ENCODE assay signal across 4 cellular contexts in the genomic region with DNA sequence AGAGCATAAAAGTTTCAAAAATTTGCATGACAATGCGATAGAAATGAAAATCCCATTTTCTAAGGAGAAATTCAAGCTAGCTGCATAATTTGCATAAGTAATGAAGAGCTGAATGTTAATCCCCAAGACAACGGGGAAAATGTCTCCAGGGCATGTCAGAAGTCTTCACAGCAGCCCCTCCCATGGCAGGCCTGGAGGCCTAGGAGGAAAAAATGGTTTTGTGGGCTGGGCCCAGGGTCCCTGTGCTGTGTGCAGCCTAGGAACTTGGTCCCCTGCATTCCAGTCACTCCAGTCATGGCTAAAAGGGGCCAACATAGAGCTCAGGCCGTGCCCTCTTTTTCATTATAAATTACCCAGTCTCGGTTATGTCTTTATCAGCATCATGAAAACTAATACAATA.
DNase-seq lines count a peak whose midpoint lies in the region; ATAC-seq, FAIRE-seq and TF ChIP-seq lines count a peak whose summit lies in the region.
"Not testable (repeated sequence)": the region's sequence is repeated elsewhere in the genome, so short reads cannot be mapped to it uniquely, and the experiment has no call there.

No MANE protein-coding gene starts in this region.

- peaks cover 22% of the 10 kb centered on the region for H3K9me3 ChIP-seq in A549
- not testable (repeated sequence) for H3K9me3 ChIP-seq in HEK293 (ENCODE audit: control insufficient read depth, insufficient read depth, low read depth, low read length); K562 (replicated peaks; ENCODE audit: control insufficient read depth, insufficient read depth, low read depth, low read length)

- H3K27me3 ChIP-seq in K562 (ENCODE audit: control insufficient read depth in 2 of 2, insufficient read depth in 2 of 2, low read length in 2 of 2), result not testable (repeated sequence)

- H3K4me3 ChIP-seq in A549; HEK293 (ENCODE audit: low read depth, low read length); K562: not testable (repeated sequence)

- 22% methylated on average over 4 of the region's 4 CpGs for WGBS in A549 (ENCODE audit: missing lambda C conversion rate)
- WGBS in K562 (ENCODE audit: insufficient coverage, low coverage, missing lambda C conversion rate), result 0% methylated on average over 4 of the region's 4 CpGs

- not testable (repeated sequence) for TF ChIP-seq EP300 in A549 (IDR thresholded peaks at IDR 0.05); K562 (IDR thresholded peaks at IDR 0.05; ENCODE audit: low read length)

- not testable (repeated sequence) for TF ChIP-seq CTCF in A549 (IDR thresholded peaks at IDR 0.05); HEK293 (tag by site-specific recombination; IDR thresholded peaks at IDR 0.05); K562 (IDR thresholded peaks at IDR 0.05 in 2 of 3, conservative IDR thresholded peaks at IDR 0.05 in 1 of 3; ENCODE audit: insufficient read depth in 2 of 3, low read depth in 1 of 3, low read length in 3 of 3)

- H4K20me1 ChIP-seq in K562 (replicated peaks; ENCODE audit: control insufficient read depth, insufficient read depth, low read length), result not testable (repeated sequence)

- not testable (repeated sequence) for H3K9me1 ChIP-seq in K562 (ENCODE audit: control insufficient read depth, insufficient read depth, low read length)

- not testable (repeated sequence) for TF ChIP-seq RAD21 in A549 (conservative IDR thresholded peaks at IDR 0.05 in 1 of 2, IDR thresholded peaks at IDR 0.05 in 1 of 2); K562 (CRISPR knock-in tag; conservative IDR thresholded peaks at IDR 0.05 in 1 of 2, IDR thresholded peaks at IDR 0.05 in 1 of 2)

- TF ChIP-seq POLR2A in A549 (IDR thresholded peaks at IDR 0.05; ENCODE audit: low read length); K562 (conservative IDR thresholded peaks at IDR 0.05): not testable (repeated sequence)

- not testable (repeated sequence) for H3K4me2 ChIP-seq in A549; K562 (ENCODE audit: insufficient read depth, low read length)

- H3K79me2 ChIP-seq in K562 (ENCODE audit: control insufficient read depth, insufficient read depth, low read length), result not testable (repeated sequence)

- not testable (repeated sequence) for H3K27ac ChIP-seq in A549; HEK293 (ENCODE audit: extremely low read depth, low read depth, low read length); K562 (ENCODE audit: extremely low read depth, low read depth, low read length)

- not testable (repeated sequence) for FAIRE-seq in A549 (lab: Jason Lieb, UNC); K562 (lab: Jason Lieb, UNC)

- not testable (repeated sequence) for H3K36me3 ChIP-seq in HEK293 (ENCODE audit: control insufficient read depth in 2 of 2, insufficient read depth in 1 of 2, low read length in 2 of 2); K562 (ENCODE audit: control insufficient read depth, insufficient read depth, low read length)

- in situ Hi-C loops in K562 (cut with MboI), result not testable (repeated sequence)

- H3K4me1 ChIP-seq in A549; HEK293 (ENCODE audit: control insufficient read depth, insufficient read depth, low read length); K562 (replicated peaks in 1 of 2; ENCODE audit: control insufficient read depth in 2 of 2, insufficient read depth in 2 of 2, low read length in 2 of 2): not testable (repeated sequence)

- intact Hi-C loops in K562 (cut with micrococcal nuclease), result not testable (repeated sequence)

- CTCF ChIA-PET in A549 (lab: Yijun Ruan, JAX); K562 (lab: Yijun Ruan, JAX; ENCODE audit: low intra/inter-chr PET ratio): not testable (repeated sequence)
- CTCF ChIA-PET in HEK293 (lab: Yijun Ruan, JAX), result interaction anchor here (0.6 kb wide), 2 partner anchors 112 to 636 kb away, joined by 3 to 4 read pairs; no protein-coding TSS in a partner anchor

- DNase-seq in A549 (ENCODE audit: low read depth in 1 of 2, low spot score in 1 of 2); K562 (ENCODE audit: extremely low read depth in 1 of 4, low spot score in 3 of 4): not testable (repeated sequence)
- DNase-seq in OCI-M1 (lab: John Stamatoyannopoulos, UW), result peak; percentile 17

- BruUV-seq in K562 (replicated peaks; lab: Mats Ljungman, UMichigan), result not testable (repeated sequence)

- not testable (repeated sequence) for H3K9ac ChIP-seq in K562 (ENCODE audit: insufficient read depth in 1 of 2, low read depth in 2 of 2, low read length in 2 of 2)

- not testable (repeated sequence) for ATAC-seq in A549, K562

- POLR2A ChIA-PET in A549 (lab: Yijun Ruan, JAX); HEK293 (lab: Yijun Ruan, JAX); K562 (lab: Yijun Ruan, JAX): not testable (repeated sequence)

- not testable (repeated sequence) for H2AFZ ChIP-seq in K562 (ENCODE audit: low read depth, low read length)

TF ChIP-seq in A549, 52 proteins besides CTCF, POLR2A, EP300 and RAD21:
- TF ChIP-seq ZFP36 (IDR thresholded peaks at IDR 0.05; ENCODE audit: borderline replicate concordance, partially characterized antibody), result peak; percentile 89
TF ChIP-seq in A549: peak in this region for 1; not testable (repeated sequence) for 51.

TF ChIP-seq in HEK293, 187 proteins besides CTCF, POLR2A, EP300 and RAD21:
- peak; percentile 96 for TF ChIP-seq ZNF585B (tag by site-specific recombination; IDR thresholded peaks at IDR 0.05)
- TF ChIP-seq TRIM28 (IDR thresholded peaks at IDR 0.05; ENCODE audit: borderline replicate concordance, low read length), result peak; percentile 75; the same call in 1 of the 2 replicates
- TF ChIP-seq SETDB1 (IDR thresholded peaks at IDR 0.05; ENCODE audit: insufficient read length, low read length), result peak; percentile 81

TF ChIP-seq in K562, 482 proteins besides CTCF, POLR2A, EP300 and RAD21:
- TF ChIP-seq ZFP36 (IDR thresholded peaks at IDR 0.05; ENCODE audit: low read depth, low read length, partially characterized antibody), result peak; percentile 48
TF ChIP-seq in K562: peak in this region for 1; not testable (repeated sequence) for 481.
